Comparison of ENCODE assay signal across 8 cellular contexts in the genomic region with DNA sequence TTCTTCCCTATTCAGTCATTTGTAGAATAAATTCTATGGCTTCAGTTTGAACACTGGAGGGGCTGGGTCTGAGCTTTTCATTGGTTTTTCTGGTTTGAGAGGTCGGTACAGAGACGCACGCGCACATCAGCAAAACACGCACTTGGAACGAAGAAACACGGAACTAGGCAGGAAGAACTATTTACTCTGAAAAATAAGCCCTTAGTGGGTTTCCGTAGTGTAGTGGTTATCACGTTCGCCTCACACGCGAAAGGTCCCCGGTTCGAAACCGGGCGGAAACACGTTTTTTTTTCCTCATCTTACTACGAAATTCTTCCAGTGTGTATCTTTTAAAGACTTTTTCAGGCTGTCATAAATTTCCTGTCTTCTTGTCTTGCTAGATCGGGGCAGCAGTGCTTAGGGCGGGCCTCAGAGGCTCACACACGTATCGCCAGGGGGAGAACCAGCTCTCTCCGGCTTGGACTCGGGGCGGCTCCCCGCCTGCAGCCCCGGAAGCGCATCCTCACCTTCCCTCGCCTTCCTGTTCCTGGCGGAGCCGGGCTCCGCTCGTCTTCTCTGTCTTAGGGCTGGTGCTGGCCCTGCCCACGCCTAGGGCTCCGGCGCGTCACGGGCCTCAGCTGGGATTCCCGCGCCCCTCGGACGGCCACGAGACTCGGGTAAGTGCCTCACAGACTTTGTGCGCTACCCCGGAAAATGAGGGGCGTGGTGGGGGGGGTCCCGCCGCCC. TPM values are rescaled to one million over a fixed set of nuclear protein-coding genes. Genes with fewer than 3 reads are reported as not detected.
DNase-seq lines count a peak whose midpoint lies in the region; ATAC-seq and TF ChIP-seq lines count a peak whose summit lies in the region.

HMGN4 (plus strand) TSS at position 521 of the 726 bp plus-strand sequence. CDS start 6,841 bp downstream, outside the sequence.

- H3K9me2 ChIP-seq in Loucy (replicated peaks; ENCODE audit: low read depth, low read length): no peaks in the 10 kb centered on the region

- peak within 1 kb of the TSS; percentile 99 for H3K27ac Mint-ChIP-seq in activated T-helper 17 cell treated with anti-CD3 and anti-CD28 coated beads, Interleukin-2, amount 50 U/mL, for 72 hours
- H3K27ac Mint-ChIP-seq in nephron: peak within 1 kb of the TSS; percentile 95 to 97 (median 97)

- peaks cover 18% of the 10 kb centered on the region for H3F3A ChIP-seq in Loucy (ENCODE audit: low read depth)

- H3K27ac ChIP-seq in RWPE2 (ENCODE audit: poor library complexity, severe bottlenecking): peak within 1 kb of the TSS; percentile 84
- H3K27ac ChIP-seq in stomach: peak within 1 kb of the TSS; percentile 73 to 95 (median 93)

- TF ChIP-seq CTCF in Loucy (conservative IDR thresholded peaks at IDR 0.05; ENCODE audit: low read length): no peak
- TF ChIP-seq CTCF in RWPE2 (IDR thresholded peaks at IDR 0.05; ENCODE audit: poor library complexity, severe bottlenecking): no peak
- peak in 1 of 3 experiments; percentile 2 for TF ChIP-seq CTCF in nephron (IDR thresholded peaks at IDR 0.05; ENCODE audit: unreplicated experiment in 3 of 3)
- TF ChIP-seq CTCF in stomach (IDR thresholded peaks at IDR 0.05): no peak

- H3K27me3 Mint-ChIP-seq in activated T-helper 17 cell treated with anti-CD3 and anti-CD28 coated beads, Interleukin-2, amount 50 U/mL, for 72 hours: no peaks in the 10 kb centered on the region
- H3K27me3 Mint-ChIP-seq in nephron (ENCODE audit: low read depth): no peaks in the 10 kb centered on the region

- peak within 1 kb of the TSS; percentile 90 for H3K4me3 Mint-ChIP-seq in activated T-helper 17 cell treated with anti-CD3 and anti-CD28 coated beads, Interleukin-2, amount 50 U/mL, for 72 hours
- peak within 1 kb of the TSS; percentile 89 to 94 (median 91) for H3K4me3 Mint-ChIP-seq in nephron

- H3K4me2 ChIP-seq in Loucy (ENCODE audit: low read depth, low read length, poor library complexity, severe bottlenecking): peak within 1 kb of the TSS; percentile 86

- H3K27me3 ChIP-seq in Loucy (ENCODE audit: insufficient read depth, low read length, poor library complexity, severe bottlenecking) (no peaks in the 10 kb centered on the region), RWPE2 (ENCODE audit: insufficient read depth, poor library complexity, severe bottlenecking) (no peaks in the 10 kb centered on the region), stomach (no peaks in the 10 kb centered on the region)

- H3K9me3 Mint-ChIP-seq in activated T-helper 17 cell treated with anti-CD3 and anti-CD28 coated beads, Interleukin-2, amount 50 U/mL, for 72 hours: no peaks in the 10 kb centered on the region
- H3K9me3 Mint-ChIP-seq in nephron: no peaks in the 10 kb centered on the region

- H3K9me3 ChIP-seq in Loucy (ENCODE audit: insufficient read depth, low read depth, low read length) (no peaks in the 10 kb centered on the region), RWPE2 (ENCODE audit: severe bottlenecking) (no peaks in the 10 kb centered on the region), stomach (no peaks in the 10 kb centered on the region)

- peaks cover 36% of the 10 kb centered on the region for H3K4me1 Mint-ChIP-seq in activated T-helper 17 cell treated with anti-CD3 and anti-CD28 coated beads, Interleukin-2, amount 50 U/mL, for 72 hours
- peaks cover 37% of the 10 kb centered on the region for H3K4me1 Mint-ChIP-seq in nephron

- H3K4me3 ChIP-seq in Loucy (ENCODE audit: low read length, poor library complexity, severe bottlenecking) (peak within 1 kb of the TSS; percentile 87), RWPE2 (ENCODE audit: severe bottlenecking) (peak within 1 kb of the TSS; percentile 57), stomach (peak within 1 kb of the TSS; percentile 68 to 85 (median 76))

- H3K36me3 ChIP-seq in Loucy (ENCODE audit: insufficient read depth, low read length): no peaks in the 10 kb centered on the region
- H3K36me3 ChIP-seq in RWPE2 (ENCODE audit: low read depth): peaks cover 35% of the 10 kb centered on the region
- peaks cover 0 to 16% (median 12%) of the 10 kb centered on the region in 4 donors for H3K36me3 ChIP-seq in stomach

- TF ChIP-seq POLR2A in stomach (IDR thresholded peaks at IDR 0.05): no peak

- H2AFZ ChIP-seq in Loucy (ENCODE audit: low read length): peak within 1 kb of the TSS; percentile 79

- peaks cover 63% of the 10 kb centered on the region for H3K36me3 Mint-ChIP-seq in activated T-helper 17 cell treated with anti-CD3 and anti-CD28 coated beads, Interleukin-2, amount 50 U/mL, for 72 hours (ENCODE audit: low read depth)
- H3K36me3 Mint-ChIP-seq in nephron (ENCODE audit: low read depth): peaks cover 17% of the 10 kb centered on the region

- peak within 1 kb of the TSS; percentile 95 for H3K9ac ChIP-seq in Loucy (ENCODE audit: low read depth, low read length, poor library complexity, severe bottlenecking)

- H3K4me1 ChIP-seq in Loucy (ENCODE audit: insufficient read depth, low read length, poor library complexity, severe bottlenecking) (peaks cover 53% of the 10 kb centered on the region), RWPE2 (ENCODE audit: insufficient read depth, poor library complexity, severe bottlenecking) (peaks cover 8% of the 10 kb centered on the region), stomach (peaks cover 19 to 59% (median 36%) of the 10 kb centered on the region in 4 donors)

- ATAC-seq in RWPE2 (ENCODE audit: low read depth): peak; percentile 84
- ATAC-seq in activated T-helper 17 cell treated with anti-CD3 and anti-CD28 coated beads, Interleukin-2, amount 50 U/mL, for 72 hours (replicated peaks): peak; percentile 76

- intact Hi-C loops in stomach (cut with DNase I; ENCODE audit: low total_unique reads): no loop called here

- peaks cover 48% of the 10 kb centered on the region for H3K79me2 ChIP-seq in Loucy (ENCODE audit: insufficient read depth, low read length)

- H4K20me1 ChIP-seq in Loucy (ENCODE audit: insufficient read depth, low read length, poor library complexity, severe bottlenecking): peaks cover 17% of the 10 kb centered on the region

- DNase-seq in Daoy (ENCODE audit: low read depth): peak; percentile 94
- peak; percentile 79 for DNase-seq in H4 (ENCODE audit: low spot score)
- peak; percentile 85 for DNase-seq in RWPE2 (ENCODE audit: low spot score)
- peak; percentile 96 for DNase-seq in fibroblast of peridontal ligament (ENCODE audit: extremely low read depth)
- peak; percentile 67 for DNase-seq in stomach

- TF ChIP-seq EP300 in stomach (IDR thresholded peaks at IDR 0.05): no peak

- 0 to 1% (median 1%) methylated on average over 28 to 49 of the region's 49 CpGs for WGBS in stomach, 5 donors

RNA-seq across cellular contexts. Expression of gene HMGN4, which starts in this region (rescaled TPM):
- total RNA-seq in Daoy (2014; rRNA removed; shearing (Covaris generic)): 121 and 140 TPM in 2 replicates
- total RNA-seq in H4 (2014; rRNA removed; shearing (Covaris generic)): 88.8 and 104 TPM in 2 replicates
- 10 to 100 TPM; 84.3 to 90.3 TPM for total RNA-seq in activated T-helper 17 cell treated with anti-CD3 and anti-CD28 coated beads, Interleukin-2, amount 50 U/mL, for 72 hours
- 10 to 100 TPM; 11.3 to 96.0 (median 66.1) TPM for total RNA-seq in stomach
- 10 to 100 TPM; 22.4 to 46.3 (median 29.2) TPM for polyA plus RNA-seq in stomach

Comparison
In these comparisons a context has a peak if more than half of its experiments do, and no peak if none do; other contexts are left out.
1. Peak in every context shown above with its lines: DNase-seq, ATAC-seq, H3K4me3 ChIP-seq and H3K27ac ChIP-seq.